Comparison of ENCODE assay signal across 11 cellular contexts in the genomic region with DNA sequence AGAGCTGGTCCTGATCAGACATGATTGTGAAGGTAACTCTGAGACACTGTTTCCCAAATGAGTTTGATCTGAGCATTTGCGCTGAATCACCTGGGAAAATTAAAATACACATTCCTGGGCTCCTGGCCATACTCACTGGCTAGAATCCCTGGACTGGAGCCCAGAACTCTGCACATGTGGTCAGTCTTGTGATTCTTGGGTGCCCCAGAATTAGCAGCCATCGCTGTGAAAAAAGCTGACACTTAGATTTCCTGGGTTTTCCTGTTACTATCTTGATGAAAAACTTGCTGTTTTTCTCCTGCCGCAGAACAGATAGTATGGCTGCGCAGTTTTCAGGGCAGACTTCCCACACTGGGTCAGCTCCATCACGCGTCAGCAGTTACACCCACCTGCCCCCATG. TPM values are rescaled to one million over a fixed set of nuclear protein-coding genes. Genes with fewer than 3 reads are reported as not detected.
DNase-seq lines count a peak whose midpoint lies in the region; ATAC-seq and TF ChIP-seq lines count a peak whose summit lies in the region.
"Had no signal": no experiment of that assay in that cellular context is flagged by ENCODE, and none has a peak within 500 bp of the region (broad histone marks: within the 10 kb centered on the region; RNA-seq: fewer than 3 reads in every experiment).

No MANE protein-coding gene starts in this region.

- no peaks in the 10 kb centered on the region for H3K79me2 ChIP-seq in parathyroid adenoma

- H3K27me3 ChIP-seq in parathyroid adenoma (ENCODE audit: control insufficient read depth, insufficient read depth, low read length): no peaks in the 10 kb centered on the region
- H3K27me3 ChIP-seq: ascending aorta had no signal

- DNase-seq in EL (peak; percentile 48), glomerular visceral epithelial cell (ENCODE audit: extremely low spot score) (peak; percentile 38), ACHN (no peak), mucosa of descending colon (no peak), NCI-H82 (lab: John Stamatoyannopoulos, UW) (no peak)
- DNase-seq: activated CD4-positive, alpha-beta memory T cell treated with anti-CD3 and anti-CD28 coated beads for 36 hours; NCI-H146 had no signal

- peaks cover 48% of the 10 kb centered on the region for H3K4me1 ChIP-seq in parathyroid adenoma
- H3K4me1 ChIP-seq in mucosa of descending colon (ENCODE audit: low read depth): no peaks in the 10 kb centered on the region
- H3K4me1 ChIP-seq: ascending aorta had no signal

- H3K27ac ChIP-seq in parathyroid adenoma: peak overlapping the region; percentile 84
- H3K27ac ChIP-seq: ascending aorta had no signal

- peak overlapping the region; percentile 63 for H3K4me2 ChIP-seq in parathyroid adenoma (ENCODE audit: low read length)

- ATAC-seq in SK-N-SH treated with all-trans-retinoic acid at 6 μM for 48 hours: peak; percentile 25; the same call in 1 of the 3 replicates
- no peak for ATAC-seq in mucosa of descending colon
- no peak for ATAC-seq in HG02610 (IDR thresholded peaks at IDR 0.05; ENCODE audit: unreplicated experiment)

- H3K9me3 ChIP-seq in parathyroid adenoma (ENCODE audit: control insufficient read depth, low read length): no peaks in the 10 kb centered on the region
- no peaks in the 10 kb centered on the region for H3K9me3 ChIP-seq in mucosa of descending colon
- H3K9me3 ChIP-seq: ascending aorta had no signal

- in situ Hi-C loops in ACHN (cut with HindIII; ENCODE audit: low pct_ligation_motif_present, low pct_unique_long_range_greater_than_20kb, low sequenced_read_pairs): no loop called here

- no peak for TF ChIP-seq CTCF in parathyroid adenoma (IDR thresholded peaks at IDR 0.05)
- no peak for TF ChIP-seq CTCF in mucosa of descending colon (IDR thresholded peaks at IDR 0.05)

- intact Hi-C loops in mucosa of descending colon (cut with DNase I, micrococcal nuclease): no loop called here

- H3K36me3 ChIP-seq in parathyroid adenoma (ENCODE audit: control insufficient read depth, insufficient read depth, low read length): no peaks in the 10 kb centered on the region
- no peaks in the 10 kb centered on the region for H3K36me3 ChIP-seq in mucosa of descending colon (ENCODE audit: low read depth)
- H3K36me3 ChIP-seq: ascending aorta had no signal

- H3K9ac ChIP-seq in parathyroid adenoma: no peak overlapping the region

- H2AFZ ChIP-seq in parathyroid adenoma: peak overlapping the region; percentile 82

- H3K4me3 ChIP-seq in parathyroid adenoma (ENCODE audit: low read depth, low read length) (peak overlapping the region; percentile 28), mucosa of descending colon (no peak overlapping the region)
- H3K4me3 ChIP-seq: ascending aorta had no signal

TF ChIP-seq in SK-N-SH treated with all-trans-retinoic acid at 6 μM for 48 hours, 23 proteins besides CTCF, POLR2A, EP300 and RAD21:
- TF ChIP-seq ARNTL (CRISPR knock-in tag; IDR thresholded peaks at IDR 0.05; ENCODE audit: borderline replicate concordance, low read depth) (no peak), ZFP30 (CRISPR knock-in tag; IDR thresholded peaks at IDR 0.05) (no peak), SNAI2 (CRISPR knock-in tag; IDR thresholded peaks at IDR 0.05) (no peak), BACH2 (CRISPR knock-in tag; IDR thresholded peaks at IDR 0.05; ENCODE audit: borderline replicate concordance) (no peak), ZNF70 (CRISPR knock-in tag; IDR thresholded peaks at IDR 0.05) (no peak), ZFP3 (CRISPR knock-in tag; IDR thresholded peaks at IDR 0.05) (no peak), RARB (CRISPR knock-in tag; IDR thresholded peaks at IDR 0.05) (no peak), ESRRG (CRISPR knock-in tag; IDR thresholded peaks at IDR 0.05) (no peak), ZNF565 (CRISPR knock-in tag; conservative IDR thresholded peaks at IDR 0.05; ENCODE audit: low read depth) (no peak), ZNF8 (CRISPR knock-in tag; IDR thresholded peaks at IDR 0.05) (no peak)
TF ChIP-seq in SK-N-SH treated with all-trans-retinoic acid at 6 μM for 48 hours: peak in this region for 0.

RNA-seq across cellular contexts. Expression of gene NECAB2, which starts 24.6 kb away (rescaled TPM):
- 1 to 10 TPM in 1 of 3 donors, under 1 TPM in 2; 0.55 to 2.0 (median 0.96) TPM for total RNA-seq in mucosa of descending colon
- total RNA-seq: activated CD4-positive, alpha-beta memory T cell treated with anti-CD3 and anti-CD28 coated beads for 36 hours; ascending aorta had no signal

RNA-seq across cellular contexts. Expression of gene OSGIN1, which starts 39.6 kb away (rescaled TPM):
- total RNA-seq in mucosa of descending colon: 10 to 100 TPM; 11.6 to 15.9 (median 12.2) TPM

RNA-seq across cellular contexts. Expression of gene SLC38A8, which starts 50.0 kb away (rescaled TPM):
- total RNA-seq in mucosa of descending colon: not detected
- total RNA-seq: activated CD4-positive, alpha-beta memory T cell treated with anti-CD3 and anti-CD28 coated beads for 36 hours; ascending aorta had no signal

Comparison
In these comparisons a context has a peak if more than half of its experiments do, and no peak if none do; other contexts are left out.
1. DNase-seq: peak in EL (single experiment) and glomerular visceral epithelial cell (single experiment); none in ACHN (single experiment), mucosa of descending colon (0 of 3) and NCI-H82 (single experiment).